Comparison of ENCODE assay signal across 15 cellular contexts in the genomic region with DNA sequence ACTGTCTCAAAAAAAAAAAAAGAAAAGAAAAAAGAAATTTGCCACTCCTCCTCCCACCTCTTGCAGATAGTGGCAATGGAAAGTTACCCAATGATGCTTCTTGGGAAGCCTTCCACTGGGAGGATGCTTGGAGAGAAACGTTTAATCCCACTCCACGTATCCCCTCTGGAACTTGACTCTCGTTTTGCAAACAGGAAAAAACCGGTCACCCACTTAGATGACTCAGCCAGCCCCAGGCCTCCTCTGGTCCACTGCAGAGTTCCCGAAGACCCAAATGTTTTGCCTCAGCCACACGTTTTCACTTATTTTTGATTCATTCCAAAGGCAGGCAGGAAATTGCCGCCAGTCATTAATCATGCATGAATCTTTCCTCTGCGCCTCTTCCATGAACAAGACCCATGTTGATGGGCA. TPM values are rescaled to one million over a fixed set of nuclear protein-coding genes. Genes with fewer than 3 reads are reported as not detected.
DNase-seq lines count a peak whose midpoint lies in the region; ATAC-seq and TF ChIP-seq lines count a peak whose summit lies in the region.
"Had no signal": no experiment of that assay in that cellular context is flagged by ENCODE, and none has a peak within 500 bp of the region (broad histone marks: within the 10 kb centered on the region; RNA-seq: fewer than 3 reads in every experiment).

No MANE protein-coding gene starts in this region.

- dilution Hi-C loops in mammary epithelial cell (cut with HindIII; ENCODE audit: low sequenced_read_pairs) = no loop called here

- no peaks in the 10 kb centered on the region for H3K79me2 ChIP-seq in mammary epithelial cell (ENCODE audit: insufficient read depth, low read length)

- H3K4me2 ChIP-seq in mammary epithelial cell (ENCODE audit: insufficient read depth, low read depth, low read length) = peak overlapping the region; percentile 70

- peak overlapping the region; percentile 69 for H2AFZ ChIP-seq in mammary epithelial cell (ENCODE audit: low read depth, low read length)

- DNase-seq in ACHN = peak; percentile 44
- DNase-seq in HT1080 (ENCODE audit: low read depth) = peak; percentile 96
- DNase-seq in mammary epithelial cell = peak; percentile 52
- DNase-seq in kidney epithelial cell (ENCODE audit: low read depth) = peak; percentile 56
- no peak for DNase-seq in SKM-1 treated with dmso at 0.1 percent for 144 hours (lab: John Stamatoyannopoulos, UW; ENCODE audit: unreplicated experiment)
- DNase-seq in NCI-H2107 (lab: John Stamatoyannopoulos, UW) = no peak
- DNase-seq in Right ventricle myocardium inferior (ENCODE audit: missing footprints) = no peak
- no peak for DNase-seq in anterior cingulate cortex (lab: John Stamatoyannopoulos, UW)
- DNase-seq: CD4-positive, alpha-beta T cell; NCI-H748 treated with DMSO at 0.1 percent for 48 hours had no signal

- peaks cover 8% of the 10 kb centered on the region for H3K4me1 ChIP-seq in mammary epithelial cell (ENCODE audit: insufficient read depth, low read length)

- H3K36me3 ChIP-seq in mammary epithelial cell (ENCODE audit: insufficient read depth, low read length) (no peaks in the 10 kb centered on the region), kidney epithelial cell (ENCODE audit: control insufficient read depth, insufficient read depth, low read length) (no peaks in the 10 kb centered on the region)
- H3K36me3 ChIP-seq: neutrophil had no signal

- intact Hi-C loops in mammary epithelial cell (cut with micrococcal nuclease) = no loop called here
- intact Hi-C loops in Right ventricle myocardium inferior (cut with DNase I) = no loop called here

- H3K9me3 ChIP-seq in mammary epithelial cell (replicated peaks; ENCODE audit: insufficient read depth, low read length) = no peaks in the 10 kb centered on the region
- H3K9me3 ChIP-seq: neutrophil had no signal

- H3K27me3 ChIP-seq in mammary epithelial cell (ENCODE audit: insufficient read depth, low read length) (no peaks in the 10 kb centered on the region), kidney epithelial cell (ENCODE audit: control insufficient read depth, insufficient read depth, low read length) (no peaks in the 10 kb centered on the region)
- H3K27me3 ChIP-seq: neutrophil had no signal

- no peak overlapping the region for H3K9ac ChIP-seq in mammary epithelial cell (ENCODE audit: insufficient read depth, low read length)

- WGBS in mammary epithelial cell (ENCODE audit: low coverage, missing lambda C conversion rate) = 17% methylated on average over 5 of the region's 8 CpGs

- ATAC-seq in Right ventricle myocardium inferior = no peak
- ATAC-seq: GM12878 had no signal

- no TSS peak for BruUV-seq in mammary epithelial cell (replicated peaks; lab: Mats Ljungman, UMichigan)

- TF ChIP-seq CTCF in mammary epithelial cell (conservative IDR thresholded peaks at IDR 0.05 in 1 of 2, IDR thresholded peaks at IDR 0.05 in 1 of 2; ENCODE audit: extremely low read depth in 1 of 2, insufficient read depth in 1 of 2, low read depth in 1 of 2, low read length in 2 of 2) (no peak), kidney epithelial cell (IDR thresholded peaks at IDR 0.05; ENCODE audit: insufficient read depth, low read length, poor library complexity, severe bottlenecking) (no peak)

- no peak overlapping the region for H3K27ac ChIP-seq in mammary epithelial cell (ENCODE audit: insufficient read depth, low read depth, low read length)
- H3K27ac ChIP-seq: neutrophil had no signal

- in situ Hi-C loops in ACHN (cut with HindIII; ENCODE audit: low pct_ligation_motif_present, low pct_unique_long_range_greater_than_20kb, low sequenced_read_pairs) = no loop called here
- in situ Hi-C loops in mammary epithelial cell (cut with MboI; ENCODE audit: low sequenced_read_pairs in 2 of 2) = no loop called here

- peak overlapping the region in 1 of 3 experiments; percentile 4 for H3K4me3 ChIP-seq in mammary epithelial cell (replicated peaks in 1 of 3; ENCODE audit: insufficient read depth in 1 of 3, low read depth in 2 of 3, low read length in 3 of 3)
- H3K4me3 ChIP-seq in kidney epithelial cell (ENCODE audit: low read depth, low read length) = no peak overlapping the region
- H3K4me3 ChIP-seq: GM12878 had no signal

- H4K20me1 ChIP-seq in mammary epithelial cell (ENCODE audit: insufficient read depth, low read length) = no peaks in the 10 kb centered on the region

- CTCF ChIA-PET in mammary epithelial cell (lab: Charles Lee; ENCODE audit: low non-redundant PET) = no interaction called here

RNA-seq across cellular contexts. Expression of a gene that starts 9.3 kb away (rescaled TPM):
- not detected in 2 replicates for total RNA-seq in HT1080 (2014; rRNA removed; shearing (Covaris generic))
- not detected in 2 replicates for polyA plus RNA-seq in HT1080 (2015; cell fraction: cytosol; rRNA removed)
- not detected in 2 replicates for polyA plus RNA-seq in HT1080 (2015; cell fraction: nucleus; rRNA removed)
- not detected for total RNA-seq in mammary epithelial cell
- polyA plus RNA-seq in mammary epithelial cell = not detected
- polyA minus RNA-seq in mammary epithelial cell = not detected
- not detected in 2 replicates for total RNA-seq in kidney epithelial cell
- total RNA-seq in Right ventricle myocardium inferior = not detected
- total RNA-seq: CD4-positive, alpha-beta T cell; cerebellum; T-helper 2 cell treated with Interferon-gamma antibody and Interleukin-4, amounts not matched to agents 100 ng/mL and 5 ng/mL, for 36 hours; urinary bladder had no signal
- polyA plus RNA-seq: urinary bladder had no signal

RNA-seq across cellular contexts. Expression of a gene that starts 13.9 kb away (rescaled TPM):
- total RNA-seq in HT1080 (2014; rRNA removed; shearing (Covaris generic)) = 0.34 and 1.0 TPM in 2 replicates
- 0.67 and 4.5 TPM in 2 replicates for polyA plus RNA-seq in HT1080 (2015; cell fraction: cytosol; rRNA removed)
- 11.7 and 14.1 TPM in 2 replicates for polyA plus RNA-seq in HT1080 (2015; cell fraction: nucleus; rRNA removed)
- total RNA-seq in mammary epithelial cell = 10 to 100 TPM in 1 of 2 donors, 1 to 10 TPM in 1; 3.0 to 15.7 TPM
- 2.2 TPM for polyA plus RNA-seq in mammary epithelial cell
- polyA minus RNA-seq in mammary epithelial cell = 17.3 TPM
- 0.96 and 4.9 TPM in 2 replicates for total RNA-seq in kidney epithelial cell
- 0.73 TPM for total RNA-seq in Right ventricle myocardium inferior

RNA-seq across cellular contexts. Expression of a gene that starts 20.8 kb away (rescaled TPM):
- total RNA-seq in HT1080 (2014; rRNA removed; shearing (Covaris generic)) = 5.4 and 6.1 TPM in 2 replicates
- polyA plus RNA-seq in HT1080 (2015; cell fraction: cytosol; rRNA removed) = 4.1 and 5.1 TPM in 2 replicates
- 5.4 and 6.6 TPM in 2 replicates for polyA plus RNA-seq in HT1080 (2015; cell fraction: nucleus; rRNA removed)
- 10 to 100 TPM; 10.3 to 12.1 TPM for total RNA-seq in mammary epithelial cell
- 3.8 TPM for polyA plus RNA-seq in mammary epithelial cell
- 16.1 TPM for polyA minus RNA-seq in mammary epithelial cell
- 13.3 and 15.7 TPM in 2 replicates for total RNA-seq in kidney epithelial cell
- total RNA-seq in Right ventricle myocardium inferior = 11.4 TPM

RNA-seq across cellular contexts. Expression of a gene that starts 40.0 kb away (rescaled TPM):
- 86.2 and 94.1 TPM in 2 replicates for total RNA-seq in HT1080 (2014; rRNA removed; shearing (Covaris generic))
- 147 and 178 TPM in 2 replicates for polyA plus RNA-seq in HT1080 (2015; cell fraction: cytosol; rRNA removed)
- 237 and 258 TPM in 2 replicates for polyA plus RNA-seq in HT1080 (2015; cell fraction: nucleus; rRNA removed)
- total RNA-seq in mammary epithelial cell (100 to 1,000 TPM in 1 of 2 donors, 10 to 100 TPM in 1; 95.7 to 182 TPM), kidney epithelial cell (87.2 and 93.7 TPM in 2 replicates), Right ventricle myocardium inferior (91.4 TPM)
- 95.0 TPM for polyA plus RNA-seq in mammary epithelial cell
- 286 TPM for polyA minus RNA-seq in mammary epithelial cell

Comparison
In these comparisons a context has a peak if more than half of its experiments do, and no peak if none do; other contexts are left out.
1. DNase-seq: peak in ACHN (single experiment), HT1080 (single experiment), mammary epithelial cell (single experiment) and kidney epithelial cell (single experiment); none in SKM-1 treated with dmso at 0.1 percent for 144 hours (single experiment), NCI-H2107 (single experiment), Right ventricle myocardium inferior (single experiment) and anterior cingulate cortex (0 of 58).